In the genomic region with DNA sequence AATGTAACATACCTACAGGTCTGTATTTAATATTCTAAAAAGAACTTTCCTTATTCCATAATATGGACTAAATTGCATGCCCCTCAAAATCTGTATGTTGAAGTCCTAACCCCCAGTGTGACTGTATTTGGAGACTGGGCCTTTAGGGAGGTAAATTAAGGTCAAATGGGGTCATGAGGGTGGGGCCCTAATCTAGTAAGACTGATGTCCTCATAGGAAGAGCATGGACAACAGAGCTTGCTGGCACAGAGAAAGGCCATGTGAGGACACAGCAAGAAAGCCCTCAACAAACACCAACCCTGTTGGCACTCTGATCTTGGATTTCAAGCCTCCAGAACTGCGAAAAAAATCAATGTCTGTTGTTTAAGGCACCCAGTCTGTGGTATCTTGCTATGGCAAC, we compare ENCODE assay signal across 16 cellular contexts. TPM values are rescaled to one million over a fixed set of nuclear protein-coding genes. Genes with fewer than 3 reads are reported as not detected.
A peak's percentile ranks its signal among the peaks of the same experiment; 100 is the strongest.
DNase-seq lines count a peak whose midpoint lies in the region; ATAC-seq and TF ChIP-seq lines count a peak whose summit lies in the region.
"Had no signal": no experiment of that assay in that cellular context is flagged by ENCODE, and none has a peak within 500 bp of the region (broad histone marks: within the 10 kb centered on the region; RNA-seq: fewer than 3 reads in every experiment).

No MANE protein-coding gene starts in this region.

- POLR2A ChIA-PET in activated CD4-positive, alpha-beta T cell treated with anti-CD3 and anti-CD28 coated beads for 36 hours (lab: Charles Lee): no interaction called here

- DNase-seq in activated CD4-positive, alpha-beta T cell treated with anti-CD3 and anti-CD28 coated beads, Interleukin-2, amount 10 ng/mL, durations not matched to agents 24 days and 14 days: peak; percentile 43
- DNase-seq in activated CD4-positive, alpha-beta T cell treated with anti-CD3 and anti-CD28 coated beads for 36 hours: no peak
- DNase-seq in T-helper 17 cell (no peak), erythroblast (lab: John Stamatoyannopoulos, UW) (peak; percentile 66 to 68), right lobe of liver (no peak), DMS53 (lab: John Stamatoyannopoulos, UW) (no peak)
- DNase-seq: 8988T; AML-193; Caco-2; CD8-positive, alpha-beta memory T cell; GF-D8; GM23248; IMR-90 had no signal

- no peak for ATAC-seq in activated CD4-positive, alpha-beta T cell treated with anti-CD3 and anti-CD28 coated beads for 36 hours
- ATAC-seq in T-helper 17 cell (peak; percentile 16), right lobe of liver (peak; percentile 30 to 80 (median 64)), HG03039 (IDR thresholded peaks at IDR 0.05; ENCODE audit: unreplicated experiment) (no peak)
- ATAC-seq: HCT116 had no signal

- H3K4me3 Mint-ChIP-seq in activated CD4-positive, alpha-beta T cell treated with anti-CD3 and anti-CD28 coated beads, Interleukin-2, amount 10 ng/mL, durations not matched to agents 24 days and 14 days: no peak overlapping the region
- H3K4me3 Mint-ChIP-seq in activated CD4-positive, alpha-beta T cell treated with anti-CD3 and anti-CD28 coated beads for 36 hours: no peak overlapping the region
- H3K4me3 Mint-ChIP-seq in T-helper 17 cell: no peak overlapping the region
- H3K4me3 Mint-ChIP-seq: CD8-positive, alpha-beta memory T cell had no signal

- peaks cover 0 to 20% (median 6%) of the 10 kb centered on the region in 4 donors for H3K4me1 ChIP-seq in right lobe of liver
- H3K4me1 ChIP-seq: BLaER1, Caco-2 had no signal

- WGBS in right lobe of liver (ENCODE audit: insufficient coverage, low coverage, low lambda C conversion rate, missing lambda C conversion rate): 20% methylated on average over 1 of the region's 1 CpG

- TF ChIP-seq CTCF in right lobe of liver (IDR thresholded peaks at IDR 0.05): no peak

- no peaks in the 10 kb centered on the region for H3K9me3 ChIP-seq in T-helper 17 cell (ENCODE audit: control insufficient read depth, low read length, poor library complexity, severe bottlenecking)
- no peaks in the 10 kb centered on the region for H3K9me3 ChIP-seq in right lobe of liver
- H3K9me3 ChIP-seq: BLaER1, Caco-2 had no signal

- no peaks in the 10 kb centered on the region for H3K27me3 ChIP-seq in right lobe of liver
- H3K27me3 ChIP-seq: BLaER1 had no signal

- no peak overlapping the region for H3K27ac Mint-ChIP-seq in activated CD4-positive, alpha-beta T cell treated with anti-CD3 and anti-CD28 coated beads, Interleukin-2, amount 10 ng/mL, durations not matched to agents 24 days and 14 days
- no peak overlapping the region for H3K27ac Mint-ChIP-seq in activated CD4-positive, alpha-beta T cell treated with anti-CD3 and anti-CD28 coated beads for 36 hours
- H3K27ac Mint-ChIP-seq in T-helper 17 cell: no peak overlapping the region

- peaks cover 10 to 78% (median 31%) of the 10 kb centered on the region in 4 donors for H3K36me3 ChIP-seq in right lobe of liver

- intact Hi-C loops in activated CD4-positive, alpha-beta T cell treated with anti-CD3 and anti-CD28 coated beads, Interleukin-2, amount 10 ng/mL, durations not matched to agents 24 days and 14 days (cut with micrococcal nuclease): loop anchor here (10.0 kb wide), 1 partner anchor 879 kb away; no protein-coding TSS in a partner anchor
- intact Hi-C loops in activated CD4-positive, alpha-beta T cell treated with anti-CD3 and anti-CD28 coated beads for 36 hours (cut with DNase I, micrococcal nuclease): no loop called here
- intact Hi-C loops in right lobe of liver (cut with DNase I): no loop called here

- no peak overlapping the region for H3K4me3 ChIP-seq in right lobe of liver
- H3K4me3 ChIP-seq: BLaER1, GM23248 had no signal

- no peaks in the 10 kb centered on the region for H3K9me3 Mint-ChIP-seq in activated CD4-positive, alpha-beta T cell treated with anti-CD3 and anti-CD28 coated beads, Interleukin-2, amount 10 ng/mL, durations not matched to agents 24 days and 14 days
- no peaks in the 10 kb centered on the region for H3K9me3 Mint-ChIP-seq in activated CD4-positive, alpha-beta T cell treated with anti-CD3 and anti-CD28 coated beads for 36 hours (ENCODE audit: low read depth)
- H3K9me3 Mint-ChIP-seq: CD8-positive, alpha-beta memory T cell had no signal

- peaks cover 11% of the 10 kb centered on the region for H3K4me1 Mint-ChIP-seq in activated CD4-positive, alpha-beta T cell treated with anti-CD3 and anti-CD28 coated beads, Interleukin-2, amount 10 ng/mL, durations not matched to agents 24 days and 14 days
- H3K4me1 Mint-ChIP-seq in activated CD4-positive, alpha-beta T cell treated with anti-CD3 and anti-CD28 coated beads for 36 hours: peaks cover 7% of the 10 kb centered on the region
- H3K4me1 Mint-ChIP-seq in T-helper 17 cell: peaks cover 10% of the 10 kb centered on the region

- CTCF ChIA-PET in activated CD4-positive, alpha-beta T cell treated with anti-CD3 and anti-CD28 coated beads for 36 hours (lab: Charles Lee): interaction anchor here (0.9 kb wide), 1 partner anchor 163 kb away, joined by 3 read pairs; no protein-coding TSS in a partner anchor

- H3K36me3 Mint-ChIP-seq in activated CD4-positive, alpha-beta T cell treated with anti-CD3 and anti-CD28 coated beads, Interleukin-2, amount 10 ng/mL, durations not matched to agents 24 days and 14 days (ENCODE audit: low read depth): peaks cover 54% of the 10 kb centered on the region
- H3K36me3 Mint-ChIP-seq in activated CD4-positive, alpha-beta T cell treated with anti-CD3 and anti-CD28 coated beads for 36 hours (ENCODE audit: low read depth): peaks cover 46% of the 10 kb centered on the region
- peaks cover 11% of the 10 kb centered on the region for H3K36me3 Mint-ChIP-seq in T-helper 17 cell (ENCODE audit: low read depth)

- TF ChIP-seq POLR2A in erythroblast (IDR thresholded peaks at IDR 0.05; ENCODE audit: low read length): no peak
- no peak for TF ChIP-seq POLR2A in right lobe of liver (IDR thresholded peaks at IDR 0.05)

- H3K27me3 Mint-ChIP-seq in activated CD4-positive, alpha-beta T cell treated with anti-CD3 and anti-CD28 coated beads, Interleukin-2, amount 10 ng/mL, durations not matched to agents 24 days and 14 days: no peaks in the 10 kb centered on the region
- no peaks in the 10 kb centered on the region for H3K27me3 Mint-ChIP-seq in activated CD4-positive, alpha-beta T cell treated with anti-CD3 and anti-CD28 coated beads for 36 hours
- no peaks in the 10 kb centered on the region for H3K27me3 Mint-ChIP-seq in T-helper 17 cell
- H3K27me3 Mint-ChIP-seq: CD8-positive, alpha-beta memory T cell had no signal

- peak overlapping the region in 1 of 3 donors; percentile 0 for H3K27ac ChIP-seq in right lobe of liver
- H3K27ac ChIP-seq: BLaER1, GM23248 had no signal

RNA-seq across cellular contexts. Expression of a gene that starts 18.6 kb away (rescaled TPM):
- total RNA-seq in activated CD4-positive, alpha-beta T cell treated with anti-CD3 and anti-CD28 coated beads, Interleukin-2, amount 10 ng/mL, durations not matched to agents 24 days and 14 days: 259 and 278 TPM in 2 replicates
- 100 to 1,000 TPM; 262 to 277 TPM for total RNA-seq in activated CD4-positive, alpha-beta T cell treated with anti-CD3 and anti-CD28 coated beads for 36 hours
- total RNA-seq in T-helper 17 cell (100 to 1,000 TPM; 454 to 510 TPM), right lobe of liver (100 to 1,000 TPM in 3 of 6 experiments, 10 to 100 TPM in 3; 74.6 to 113 (median 100) TPM)

RNA-seq across cellular contexts. Expression of a gene that starts 37.1 kb away (rescaled TPM):
- total RNA-seq in activated CD4-positive, alpha-beta T cell treated with anti-CD3 and anti-CD28 coated beads, Interleukin-2, amount 10 ng/mL, durations not matched to agents 24 days and 14 days: 20.1 TPM in 2 replicates
- total RNA-seq in activated CD4-positive, alpha-beta T cell treated with anti-CD3 and anti-CD28 coated beads for 36 hours: 10 to 100 TPM in 1 of 2 experiments, 1 to 10 TPM in 1; 9.7 to 13.3 TPM
- total RNA-seq in T-helper 17 cell (10 to 100 TPM; 50.8 to 54.9 TPM), right lobe of liver (10 to 100 TPM; 11.7 to 23.7 (median 17.1) TPM)

Comparison
In these comparisons a context has a peak if more than half of its experiments do, and no peak if none do; other contexts are left out.
1. DNase-seq: peak in activated CD4-positive, alpha-beta T cell treated with anti-CD3 and anti-CD28 coated beads, Interleukin-2, amount 10 ng/mL, durations not matched to agents 24 days and 14 days (single experiment) and erythroblast (2 of 2); none in activated CD4-positive, alpha-beta T cell treated with anti-CD3 and anti-CD28 coated beads for 36 hours (single experiment), T-helper 17 cell (0 of 3), right lobe of liver (0 of 3) and DMS53 (single experiment).
2. ATAC-seq: peak in T-helper 17 cell (single experiment) and right lobe of liver (4 of 4); none in activated CD4-positive, alpha-beta T cell treated with anti-CD3 and anti-CD28 coated beads for 36 hours (single experiment) and HG03039 (single experiment).